8 cellular contexts compared by ENCODE assay signal in the genomic region with DNA sequence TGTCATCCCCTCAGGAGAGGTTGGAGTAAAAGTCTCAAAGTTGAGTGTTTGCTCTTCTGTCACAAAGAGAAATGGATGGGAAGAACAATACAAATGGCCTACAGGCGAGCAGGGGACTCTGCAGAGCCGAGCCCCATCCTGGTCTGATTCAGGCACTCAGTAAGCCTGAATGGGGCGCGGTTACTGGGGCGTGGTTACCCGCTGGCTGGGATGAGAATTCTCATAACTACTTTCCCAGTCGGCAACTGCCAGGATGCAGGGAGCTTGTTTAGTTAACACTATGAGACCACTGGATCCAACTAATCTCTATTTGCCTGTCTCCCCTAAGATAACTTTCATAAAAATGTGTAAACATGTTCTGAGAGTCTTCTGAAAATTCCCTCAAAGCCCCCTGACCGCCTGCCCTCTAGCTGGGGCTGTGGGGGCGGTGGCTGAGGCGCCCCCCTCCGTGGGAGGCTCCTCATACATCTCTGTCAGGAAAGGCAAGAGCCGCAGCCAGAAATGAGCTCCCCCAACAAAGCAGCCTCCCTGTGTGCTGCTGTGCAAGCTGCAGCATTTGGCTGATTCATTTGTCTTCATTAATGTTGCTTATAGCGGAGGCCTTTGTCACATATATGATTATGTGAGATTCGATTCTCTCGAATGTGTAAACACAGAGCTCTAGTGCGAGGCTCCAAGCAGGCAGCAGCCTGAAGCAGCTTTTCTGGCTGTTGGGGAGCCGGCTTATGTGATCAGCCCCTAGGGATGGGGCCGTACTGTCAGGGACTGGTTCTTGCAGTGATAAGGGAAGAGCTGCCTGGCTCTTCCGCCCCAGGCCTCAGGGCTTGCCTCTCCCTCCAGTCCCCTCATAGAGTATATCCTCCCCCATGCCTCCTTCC.
A peak's percentile ranks its signal among the peaks of the same experiment; 100 is the strongest.
DNase-seq lines count a peak whose midpoint lies in the region; ATAC-seq, FAIRE-seq and TF ChIP-seq lines count a peak whose summit lies in the region.

No MANE protein-coding gene starts in this region.

- peaks cover 50% of the 10 kb centered on the region for H3K4me1 ChIP-seq in SJSA1 (replicated peaks)
- peaks cover 0 to 15% of the 10 kb centered on the region in 2 donors for H3K4me1 ChIP-seq in right atrium auricular region
- H3K4me1 ChIP-seq in spleen: peaks cover 0 to 25% (median 9%) of the 10 kb centered on the region in 6 donors

- H3K27me3 ChIP-seq in SJSA1 (replicated peaks) (no peaks in the 10 kb centered on the region), right atrium auricular region (no peaks in the 10 kb centered on the region), spleen (replicated peaks in 1 of 7) (no peaks in the 10 kb centered on the region)

- TF ChIP-seq CTCF in right atrium auricular region (IDR thresholded peaks at IDR 0.05) (no peak), spleen (IDR thresholded peaks at IDR 0.05 in 8 of 11, conservative IDR thresholded peaks at IDR 0.05 in 3 of 11) (peak in 1 of 11 experiments; percentile 16)

- DNase-seq in LHCN-M2 (ENCODE audit: low read depth) (peak; percentile 48), SJSA1 (ENCODE audit: low read depth in 1 of 2, low spot score in 2 of 2) (peak; percentile 76 to 85), right atrium auricular region (ENCODE audit: low spot score) (peak; percentile 71), spleen (peak; percentile 80), GM12891 (ENCODE audit: insufficient read length, low spot score) (no peak), HT-29 (ENCODE audit: low spot score) (no peak), foreskin melanocyte (no peak)

- no peak for FAIRE-seq in GM12891 (lab: Jason Lieb, UNC)

- H3K4me3 ChIP-seq in SJSA1 (no peak overlapping the region), right atrium auricular region (no peak overlapping the region), spleen (no peak overlapping the region)

- H3K27ac ChIP-seq in SJSA1 (peak overlapping the region; percentile 72), right atrium auricular region (peak overlapping the region; percentile 26 to 37), spleen (peak overlapping the region; percentile 42 to 88 (median 75))

- H3K36me3 ChIP-seq in SJSA1: no peaks in the 10 kb centered on the region
- H3K36me3 ChIP-seq in right atrium auricular region: no peaks in the 10 kb centered on the region
- H3K36me3 ChIP-seq in spleen: no peaks in the 10 kb centered on the region

- intact Hi-C loops in spleen (cut with DNase I; ENCODE audit: low total_unique reads): no loop called here

- ATAC-seq in GM21717 (IDR thresholded peaks at IDR 0.05; ENCODE audit: unreplicated experiment): no peak

- H3K9me3 ChIP-seq in SJSA1 (replicated peaks) (no peaks in the 10 kb centered on the region), right atrium auricular region (no peaks in the 10 kb centered on the region), spleen (no peaks in the 10 kb centered on the region)

- 47 to 64% (median 50%) methylated on average over 17 to 19 of the region's 19 CpGs for WGBS in spleen, 5 donors

- TF ChIP-seq POLR2A in spleen (IDR thresholded peaks at IDR 0.05) (no peak), GM12891 (IDR thresholded peaks at IDR 0.05; ENCODE audit: low read depth, low read length) (no peak)

TF ChIP-seq in GM12891, 5 proteins besides CTCF, POLR2A, EP300 and RAD21:
- TF ChIP-seq TAF1 (IDR thresholded peaks at IDR 0.05; ENCODE audit: low read depth, low read length): no peak
- no peak for TF ChIP-seq POU2F2 (IDR thresholded peaks at IDR 0.05; ENCODE audit: low read depth, low read length)
- no peak for TF ChIP-seq SPI1 (IDR thresholded peaks at IDR 0.05; ENCODE audit: low read depth, low read length)
- no peak for TF ChIP-seq PAX5 (IDR thresholded peaks at IDR 0.05; ENCODE audit: insufficient read depth, low read length, severe bottlenecking)
- TF ChIP-seq POLR2AphosphoS5 (IDR thresholded peaks at IDR 0.05; ENCODE audit: low read depth, low read length): no peak

Comparison
In these comparisons a context has a peak if more than half of its experiments do, and no peak if none do; other contexts are left out.
1. DNase-seq: peak in LHCN-M2 (single experiment), SJSA1 (2 of 2), right atrium auricular region (single experiment) and spleen (single experiment); none in GM12891 (single experiment), HT-29 (single experiment) and foreskin melanocyte (single experiment).
2. Peak in every context shown above with its lines, with median percentiles within 50 percentile points of each other: H3K27ac ChIP-seq.